12 cellular contexts compared by ENCODE assay signal in genomic region chr16:30524575-30525571, GRCh38. TPM values are rescaled to one million over a fixed set of nuclear protein-coding genes. Genes with fewer than 3 reads are reported as not detected.
DNase-seq lines count a peak whose midpoint lies in the region; ATAC-seq and TF ChIP-seq lines count a peak whose summit lies in the region.
"Had no signal": no experiment of that assay in that cellular context is flagged by ENCODE, and none has a peak within 500 bp of the region (broad histone marks: within the 10 kb centered on the region; RNA-seq: fewer than 3 reads in every experiment).

No MANE protein-coding gene starts in this region.

- no peak overlapping the region for H3K4me3 Mint-ChIP-seq in stimulated activated naive CD8-positive, alpha-beta T cell treated with anti-CD3 and anti-CD28 coated beads, Interleukin-15, Interleukin-2, amounts not matched to agents 100 ng/mL and 50 ng/mL, for 24 hours
- peak overlapping the region; percentile 32 for H3K4me3 Mint-ChIP-seq in activated B cell treated with CpG ODN at 0.5 μM for 24 hours

- H3K9me3 ChIP-seq in mucosa of stomach (ENCODE audit: control insufficient read depth, low read length): no peaks in the 10 kb centered on the region
- H3K9me3 ChIP-seq: gastroesophageal sphincter, HAP-1 had no signal

- H3K4me1 ChIP-seq in mucosa of stomach (ENCODE audit: control insufficient read depth, insufficient read depth, low read length): peaks cover 23% of the 10 kb centered on the region

- POLR2A ChIA-PET in activated B cell treated with CpG ODN at 0.5 μM for 24 hours (lab: Charles Lee): interaction anchor here (0.6 to 5.6 kb wide), 10 partner anchors 10 to 142 kb away, joined by 3 to 32 read pairs (median 4); partner anchors contain the start of genes DCTPP1, ZNF747, ZNF764 and ZNF785

- H3K4me3 ChIP-seq in mucosa of stomach (ENCODE audit: low read length): no peak overlapping the region

- ATAC-seq in stimulated activated naive CD8-positive, alpha-beta T cell treated with anti-CD3 and anti-CD28 coated beads, Interleukin-15, Interleukin-2, amounts not matched to agents 100 U/mL and 50 U/mL, for 24 hours: no peak
- ATAC-seq in activated B cell treated with CpG ODN at 0.5 μM for 24 hours (ENCODE audit: low read depth): no peak
- ATAC-seq: gastroesophageal sphincter, sciatic nerve had no signal

- H3K9me3 Mint-ChIP-seq in stimulated activated naive CD8-positive, alpha-beta T cell treated with anti-CD3 and anti-CD28 coated beads, Interleukin-15, Interleukin-2, amounts not matched to agents 100 ng/mL and 50 ng/mL, for 24 hours: no peaks in the 10 kb centered on the region
- no peaks in the 10 kb centered on the region for H3K9me3 Mint-ChIP-seq in activated B cell treated with CpG ODN at 0.5 μM for 24 hours

- DNase-seq in stimulated activated naive CD8-positive, alpha-beta T cell treated with anti-CD3 and anti-CD28 coated beads, Interleukin-15, Interleukin-2, amounts not matched to agents 100 U/mL and 50 U/mL, for 24 hours: no peak
- DNase-seq in activated B cell treated with CpG ODN at 0.5 μM for 24 hours (no peak), COLO668 (lab: John Stamatoyannopoulos, UW; ENCODE audit: unreplicated experiment) (no peak), mesenteric fat pad (ENCODE audit: low spot score) (no peak), NCI-H2081 treated with DMSO at 0.1 percent for 48 hours (lab: John Stamatoyannopoulos, UW) (no peak), T-helper 2 cell (no peak)

- H3K36me3 Mint-ChIP-seq in stimulated activated naive CD8-positive, alpha-beta T cell treated with anti-CD3 and anti-CD28 coated beads, Interleukin-15, Interleukin-2, amounts not matched to agents 100 ng/mL and 50 ng/mL, for 24 hours (ENCODE audit: low read depth): peaks cover 21% of the 10 kb centered on the region
- peaks cover 33% of the 10 kb centered on the region for H3K36me3 Mint-ChIP-seq in activated B cell treated with CpG ODN at 0.5 μM for 24 hours (ENCODE audit: low read depth)

- peaks cover 22% of the 10 kb centered on the region for H3K4me1 Mint-ChIP-seq in stimulated activated naive CD8-positive, alpha-beta T cell treated with anti-CD3 and anti-CD28 coated beads, Interleukin-15, Interleukin-2, amounts not matched to agents 100 ng/mL and 50 ng/mL, for 24 hours (ENCODE audit: low read depth)
- H3K4me1 Mint-ChIP-seq in activated B cell treated with CpG ODN at 0.5 μM for 24 hours: peaks cover 21% of the 10 kb centered on the region

- intact Hi-C loops in activated B cell treated with CpG ODN at 0.5 μM for 24 hours (cut with micrococcal nuclease): loop anchor here (5.0 kb wide), 3 partner anchors 188 to 433 kb away; partner anchors contain the start of genes FBXL19 and TBX6

- H3K27me3 ChIP-seq in mucosa of stomach (ENCODE audit: control insufficient read depth, insufficient read depth, low read length): no peaks in the 10 kb centered on the region
- H3K27me3 ChIP-seq: cardiac muscle cell, gastroesophageal sphincter had no signal

- H3K9ac ChIP-seq in mucosa of stomach (ENCODE audit: low read length): peak overlapping the region; percentile 72

- CTCF ChIA-PET in activated B cell treated with CpG ODN at 0.5 μM for 24 hours (lab: Charles Lee): no interaction called here

- no peaks in the 10 kb centered on the region for H3K27me3 Mint-ChIP-seq in stimulated activated naive CD8-positive, alpha-beta T cell treated with anti-CD3 and anti-CD28 coated beads, Interleukin-15, Interleukin-2, amounts not matched to agents 100 ng/mL and 50 ng/mL, for 24 hours
- no peaks in the 10 kb centered on the region for H3K27me3 Mint-ChIP-seq in activated B cell treated with CpG ODN at 0.5 μM for 24 hours

- TF ChIP-seq CTCF in activated B cell treated with CpG ODN at 0.5 μM for 24 hours (IDR thresholded peaks at IDR 0.05): no peak

- H3K36me3 ChIP-seq in mucosa of stomach (ENCODE audit: control insufficient read depth, insufficient read depth, low read length): peaks cover 5% of the 10 kb centered on the region

- peak overlapping the region; percentile 65 for H3K27ac Mint-ChIP-seq in stimulated activated naive CD8-positive, alpha-beta T cell treated with anti-CD3 and anti-CD28 coated beads, Interleukin-15, Interleukin-2, amounts not matched to agents 100 ng/mL and 50 ng/mL, for 24 hours
- H3K27ac Mint-ChIP-seq in activated B cell treated with CpG ODN at 0.5 μM for 24 hours: no peak overlapping the region

RNA-seq across cellular contexts. Expression of gene ZNF768, which starts 1.5 kb away (rescaled TPM):
- 29.2 and 30.7 TPM in 2 replicates for total RNA-seq in activated B cell treated with CpG ODN at 0.5 μM for 24 hours
- total RNA-seq in mesenteric fat pad: 24.8 TPM

RNA-seq across cellular contexts. Expression of gene ZNF747, which starts 9.8 kb away (rescaled TPM):
- 16.3 and 21.6 TPM in 2 replicates for total RNA-seq in activated B cell treated with CpG ODN at 0.5 μM for 24 hours
- 9.6 TPM for total RNA-seq in mesenteric fat pad

RNA-seq across cellular contexts. Expression of gene ZNF764, which starts 33.3 kb away (rescaled TPM):
- 16.1 and 19.2 TPM in 2 replicates for total RNA-seq in activated B cell treated with CpG ODN at 0.5 μM for 24 hours
- total RNA-seq in mesenteric fat pad: 5.9 TPM

RNA-seq across cellular contexts. Expression of gene ZNF688, which starts 46.6 kb away (rescaled TPM):
- total RNA-seq in activated B cell treated with CpG ODN at 0.5 μM for 24 hours (13.9 and 14.7 TPM in 2 replicates), mesenteric fat pad (12.1 TPM)

RNA-seq across cellular contexts. Expression of gene ITGAL, which starts 52.3 kb away (rescaled TPM):
- total RNA-seq in activated B cell treated with CpG ODN at 0.5 μM for 24 hours (216 and 240 TPM in 2 replicates), mesenteric fat pad (6.8 TPM)
- total RNA-seq: cardiac muscle cell had no signal
